Comparison of ENCODE assay signal across 25 cellular contexts in the genomic region with DNA sequence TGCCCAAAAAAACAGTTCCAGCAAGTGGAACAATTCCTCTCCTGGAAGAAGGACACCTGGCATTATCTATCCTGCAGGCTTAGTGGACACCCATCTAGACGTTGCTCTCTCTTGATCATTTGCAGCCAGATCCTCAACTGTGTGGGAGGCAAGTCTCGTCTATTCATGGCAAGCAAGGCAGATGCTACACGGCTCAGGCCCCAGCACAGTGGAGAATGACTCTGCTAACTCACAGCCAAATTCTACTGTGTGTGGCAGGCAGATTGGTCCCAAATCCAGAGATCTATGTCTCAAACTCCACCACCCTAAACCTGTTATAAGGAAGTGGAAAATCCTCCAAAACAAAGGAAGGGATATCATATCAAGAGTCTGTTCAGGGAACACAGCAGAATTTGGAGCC. TPM values are rescaled to one million over a fixed set of nuclear protein-coding genes. Genes with fewer than 3 reads are reported as not detected.
"Had no signal": no experiment of that assay in that cellular context is flagged by ENCODE, and none has a peak within 500 bp of the region (broad histone marks: within the 10 kb centered on the region; RNA-seq: fewer than 3 reads in every experiment).

No MANE protein-coding gene starts in this region.

- H3K27me3 ChIP-seq: ascending aorta, ovary, testis had no signal

- H3K9me3 ChIP-seq: ascending aorta, ovary, psoas muscle, testis, transverse colon had no signal

- DNase-seq: activated CD4-positive, alpha-beta memory T cell treated with anti-CD3 and anti-CD28 coated beads for 36 hours; activated CD4-positive, alpha-beta T cell treated with anti-CD3 and anti-CD28 coated beads for 4 hours; activated CD8-positive, alpha-beta memory T cell treated with anti-CD3 and anti-CD28 coated beads, Interleukin-2, amount 50 U/mL, for 4 hours; activated gamma-delta T cell; activated naive CD4-positive, alpha-beta T cell treated with anti-CD3 and anti-CD28 coated beads, Interleukin-2, amount 10 ng/mL, durations not matched to agents 7 days and 5 days; activated naive CD8-positive, alpha-beta T cell treated with anti-CD3 and anti-CD28 coated beads, Interleukin-2, amount 10 ng/mL, durations not matched to agents 7 days and 5 days; activated T-cell treated with anti-CD3 and anti-CD28 coated beads, Interleukin-2, amount 50 U/mL, for 1 hour; caudate nucleus; cortex of kidney; head of caudate nucleus; mammary epithelial cell; naive thymus-derived CD8-positive, alpha-beta T cell; ovary; psoas muscle; stimulated activated naive CD4-positive, alpha-beta T cell; testis; transverse colon had no signal

- H3K4me3 ChIP-seq: ascending aorta, ovary, psoas muscle, testis, transverse colon had no signal

- H3K36me3 ChIP-seq: ascending aorta, ovary, transverse colon had no signal

- H3K27ac ChIP-seq: ascending aorta, ovary, psoas muscle, testis, transverse colon had no signal

- H3K4me1 ChIP-seq: ascending aorta, psoas muscle, testis, transverse colon had no signal

RNA-seq across cellular contexts. Expression of gene TNNT2, which starts 7.0 kb away (rescaled TPM):
- total RNA-seq: activated CD4-positive, alpha-beta memory T cell treated with anti-CD3 and anti-CD28 coated beads for 36 hours; activated CD8-positive, alpha-beta memory T cell treated with anti-CD3 and anti-CD28 coated beads for 36 hours; activated naive CD8-positive, alpha-beta T cell treated with anti-CD3 and anti-CD28 coated beads, Interleukin-2, amount 10 ng/mL, durations not matched to agents 7 days and 5 days; activated T-helper 1 cell treated with anti-CD3 and anti-CD28 coated beads, Interleukin-12 subunit alpha, Interleukin-12 subunit beta, Interleukin-2, Interleukin-4 antibody, amounts not matched to agents 30 ng/mL and 10 ng/mL and 1 ng/mL, durations not matched to agents 14 hours and 24 hours and 36 hours; ascending aorta; endothelial cell of umbilical vein; fibroblast of lung; naive thymus-derived CD8-positive, alpha-beta T cell; T-helper 1 cell treated with Interleukin-12 subunit alpha and Interleukin-12 subunit beta and Interleukin-4 antibody, amounts not matched to agents 30 ng/mL and 1 ng/mL, for 36 hours had no signal
- polyA plus RNA-seq: endothelial cell of umbilical vein; naive thymus-derived CD8-positive, alpha-beta T cell had no signal

RNA-seq across cellular contexts. Expression of gene LAD1, which starts 28.6 kb away (rescaled TPM):
- total RNA-seq: activated CD4-positive, alpha-beta memory T cell treated with anti-CD3 and anti-CD28 coated beads for 36 hours; activated CD8-positive, alpha-beta memory T cell treated with anti-CD3 and anti-CD28 coated beads for 36 hours; activated naive CD8-positive, alpha-beta T cell treated with anti-CD3 and anti-CD28 coated beads, Interleukin-2, amount 10 ng/mL, durations not matched to agents 7 days and 5 days; activated T-helper 1 cell treated with anti-CD3 and anti-CD28 coated beads, Interleukin-12 subunit alpha, Interleukin-12 subunit beta, Interleukin-2, Interleukin-4 antibody, amounts not matched to agents 30 ng/mL and 10 ng/mL and 1 ng/mL, durations not matched to agents 14 hours and 24 hours and 36 hours; endothelial cell of umbilical vein; fibroblast of lung; fibroblast of villous mesenchyme; naive thymus-derived CD8-positive, alpha-beta T cell; T-helper 1 cell treated with Interleukin-12 subunit alpha and Interleukin-12 subunit beta and Interleukin-4 antibody, amounts not matched to agents 30 ng/mL and 1 ng/mL, for 36 hours had no signal
- polyA plus RNA-seq: endothelial cell of umbilical vein; fibroblast of lung; naive thymus-derived CD8-positive, alpha-beta T cell had no signal

RNA-seq across cellular contexts. Expression of gene TNNI1, which starts 51.0 kb away (rescaled TPM):
- total RNA-seq: activated CD4-positive, alpha-beta memory T cell treated with anti-CD3 and anti-CD28 coated beads for 36 hours; activated CD8-positive, alpha-beta memory T cell treated with anti-CD3 and anti-CD28 coated beads for 36 hours; activated naive CD8-positive, alpha-beta T cell treated with anti-CD3 and anti-CD28 coated beads, Interleukin-2, amount 10 ng/mL, durations not matched to agents 7 days and 5 days; activated T-helper 1 cell treated with anti-CD3 and anti-CD28 coated beads, Interleukin-12 subunit alpha, Interleukin-12 subunit beta, Interleukin-2, Interleukin-4 antibody, amounts not matched to agents 30 ng/mL and 10 ng/mL and 1 ng/mL, durations not matched to agents 14 hours and 24 hours and 36 hours; ascending aorta; endothelial cell of umbilical vein; fibroblast of lung; mammary epithelial cell; naive thymus-derived CD8-positive, alpha-beta T cell had no signal
- polyA plus RNA-seq: endothelial cell of umbilical vein; naive thymus-derived CD8-positive, alpha-beta T cell; urinary bladder had no signal
